In the genomic region with DNA sequence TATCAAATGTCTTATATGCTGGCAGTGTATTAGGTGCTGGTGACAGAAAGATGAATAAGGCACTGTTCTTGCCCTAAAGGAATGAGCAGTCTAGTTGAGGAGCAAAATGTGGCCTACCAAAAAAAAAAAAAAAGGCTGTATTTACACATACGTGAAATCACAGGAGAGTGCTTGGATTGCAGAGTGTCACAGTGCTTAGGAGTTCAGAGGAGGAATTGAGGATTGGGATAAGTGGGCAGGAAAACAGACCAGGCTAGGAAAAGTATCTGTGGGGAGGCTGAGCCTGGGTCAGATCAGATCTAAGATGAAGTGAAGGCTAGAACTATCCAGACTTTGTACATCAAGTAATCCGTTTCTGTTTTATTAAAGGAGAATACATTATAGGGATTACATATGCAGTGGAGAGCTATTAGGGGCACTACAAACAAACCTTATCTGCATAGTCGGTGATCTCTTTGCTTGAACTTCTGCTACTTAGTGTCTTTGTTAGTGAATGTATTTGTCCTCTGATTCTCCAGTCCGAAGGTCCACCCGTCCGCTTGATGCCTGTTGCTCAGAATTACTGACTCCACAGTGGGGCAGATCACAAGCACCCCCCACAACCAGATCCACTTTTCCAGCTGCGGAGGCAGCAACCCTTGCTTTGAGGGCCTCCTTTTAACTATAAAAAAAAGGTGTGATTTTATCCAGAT, we compare ENCODE assay signal across 1 cellular context.
TF ChIP-seq lines count a peak whose summit lies in the region.

No MANE protein-coding gene starts in this region.

TF ChIP-seq in HepG2, 621 proteins besides CTCF, POLR2A, EP300 and RAD21 (continued from another document):
- TF ChIP-seq, protein P1, sequence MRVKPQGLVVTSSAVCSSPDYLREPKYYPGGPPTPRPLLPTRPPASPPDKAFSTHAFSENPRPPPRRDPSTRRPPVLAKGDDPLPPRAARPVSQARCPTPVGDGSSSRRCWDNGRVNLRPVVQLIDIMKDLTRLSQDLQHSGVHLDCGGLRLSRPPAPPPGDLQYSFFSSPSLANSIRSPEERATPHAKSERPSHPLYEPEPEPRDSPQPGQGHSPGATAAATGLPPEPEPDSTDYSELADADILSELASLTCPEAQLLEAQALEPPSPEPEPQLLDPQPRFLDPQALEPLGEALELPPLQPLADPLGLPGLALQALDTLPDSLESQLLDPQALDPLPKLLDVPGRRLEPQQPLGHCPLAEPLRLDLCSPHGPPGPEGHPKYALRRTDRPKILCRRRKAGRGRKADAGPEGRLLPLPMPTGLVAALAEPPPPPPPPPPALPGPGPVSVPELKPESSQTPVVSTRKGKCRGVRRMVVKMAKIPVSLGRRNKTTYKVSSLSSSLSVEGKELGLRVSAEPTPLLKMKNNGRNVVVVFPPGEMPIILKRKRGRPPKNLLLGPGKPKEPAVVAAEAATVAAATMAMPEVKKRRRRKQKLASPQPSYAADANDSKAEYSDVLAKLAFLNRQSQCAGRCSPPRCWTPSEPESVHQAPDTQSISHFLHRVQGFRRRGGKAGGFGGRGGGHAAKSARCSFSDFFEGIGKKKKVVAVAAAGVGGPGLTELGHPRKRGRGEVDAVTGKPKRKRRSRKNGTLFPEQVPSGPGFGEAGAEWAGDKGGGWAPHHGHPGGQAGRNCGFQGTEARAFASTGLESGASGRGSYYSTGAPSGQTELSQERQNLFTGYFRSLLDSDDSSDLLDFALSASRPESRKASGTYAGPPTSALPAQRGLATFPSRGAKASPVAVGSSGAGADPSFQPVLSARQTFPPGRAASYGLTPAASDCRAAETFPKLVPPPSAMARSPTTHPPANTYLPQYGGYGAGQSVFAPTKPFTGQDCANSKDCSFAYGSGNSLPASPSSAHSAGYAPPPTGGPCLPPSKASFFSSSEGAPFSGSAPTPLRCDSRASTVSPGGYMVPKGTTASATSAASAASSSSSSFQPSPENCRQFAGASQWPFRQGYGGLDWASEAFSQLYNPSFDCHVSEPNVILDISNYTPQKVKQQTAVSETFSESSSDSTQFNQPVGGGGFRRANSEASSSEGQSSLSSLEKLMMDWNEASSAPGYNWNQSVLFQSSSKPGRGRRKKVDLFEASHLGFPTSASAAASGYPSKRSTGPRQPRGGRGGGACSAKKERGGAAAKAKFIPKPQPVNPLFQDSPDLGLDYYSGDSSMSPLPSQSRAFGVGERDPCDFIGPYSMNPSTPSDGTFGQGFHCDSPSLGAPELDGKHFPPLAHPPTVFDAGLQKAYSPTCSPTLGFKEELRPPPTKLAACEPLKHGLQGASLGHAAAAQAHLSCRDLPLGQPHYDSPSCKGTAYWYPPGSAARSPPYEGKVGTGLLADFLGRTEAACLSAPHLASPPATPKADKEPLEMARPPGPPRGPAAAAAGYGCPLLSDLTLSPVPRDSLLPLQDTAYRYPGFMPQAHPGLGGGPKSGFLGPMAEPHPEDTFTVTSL (CRISPR knock-in tag; IDR thresholded peaks at IDR 0.05; ENCODE audit: borderline replicate concordance): peak; percentile 52
- TF ChIP-seq CHD4 (IDR thresholded peaks at IDR 0.05; ENCODE audit: borderline replicate concordance, low read length): peak; percentile 10; the same call in 1 of the 2 replicates
- 0 out of 2 replicates have a peak, but pooled peaks have one; percentile 44 for TF ChIP-seq ZBTB7B (CRISPR knock-in tag; IDR thresholded peaks at IDR 0.05)
- TF ChIP-seq ARID5B (CRISPR knock-in tag; IDR thresholded peaks at IDR 0.05): peak; percentile 46
- TF ChIP-seq TBX3 (IDR thresholded peaks at IDR 0.05; ENCODE audit: borderline replicate concordance): peak; percentile 42; the same call in 1 of the 2 replicates
- TF ChIP-seq PRDM15 (CRISPR knock-in tag; IDR thresholded peaks at IDR 0.05): peak; percentile 74; the same call in 1 of the 2 replicates
- no peak for TF ChIP-seq CENPT (CRISPR knock-in tag; IDR thresholded peaks at IDR 0.05; ENCODE audit: low read depth)
- no peak for TF ChIP-seq USF2 (IDR thresholded peaks at IDR 0.05; ENCODE audit: low read depth, low read length)
- TF ChIP-seq USF2 (CRISPR knock-in tag; IDR thresholded peaks at IDR 0.05; ENCODE audit: borderline replicate concordance): no peak
- 0 out of 2 replicates have a peak, but pooled peaks have one; percentile 38 for TF ChIP-seq ZFP82 (CRISPR knock-in tag; IDR thresholded peaks at IDR 0.05; ENCODE audit: borderline replicate concordance)
- TF ChIP-seq SPEN (CRISPR knock-in tag; IDR thresholded peaks at IDR 0.05; ENCODE audit: low read depth): peak; percentile 16; the same call in 1 of the 2 replicates
- peak; percentile 65; the same call in 1 of the 2 replicates for TF ChIP-seq HNF4G (IDR thresholded peaks at IDR 0.05; ENCODE audit: borderline replicate concordance, low read depth, low read length)
- TF ChIP-seq HNF4G (CRISPR knock-in tag; IDR thresholded peaks at IDR 0.05; ENCODE audit: borderline replicate concordance, low read depth): no peak
- TF ChIP-seq, protein P2, sequence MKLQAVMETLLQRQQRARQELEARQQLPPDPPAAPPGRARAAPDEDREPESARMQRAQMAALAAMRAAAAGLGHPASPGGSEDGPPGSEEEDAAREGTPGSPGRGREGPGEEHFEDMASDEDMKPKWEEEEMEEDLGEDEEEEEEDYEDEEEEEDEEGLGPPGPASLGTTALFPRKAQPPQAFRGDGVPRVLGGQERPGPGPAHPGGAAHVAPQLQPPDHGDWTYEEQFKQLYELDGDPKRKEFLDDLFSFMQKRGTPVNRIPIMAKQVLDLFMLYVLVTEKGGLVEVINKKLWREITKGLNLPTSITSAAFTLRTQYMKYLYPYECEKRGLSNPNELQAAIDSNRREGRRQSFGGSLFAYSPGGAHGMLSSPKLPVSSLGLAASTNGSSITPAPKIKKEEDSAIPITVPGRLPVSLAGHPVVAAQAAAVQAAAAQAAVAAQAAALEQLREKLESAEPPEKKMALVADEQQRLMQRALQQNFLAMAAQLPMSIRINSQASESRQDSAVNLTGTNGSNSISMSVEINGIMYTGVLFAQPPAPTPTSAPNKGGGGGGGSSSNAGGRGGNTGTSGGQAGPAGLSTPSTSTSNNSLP (IDR thresholded peaks at IDR 0.05; ENCODE audit: low read depth, low read length): peak; percentile 53; the same call in 1 of the 2 replicates
- TF ChIP-seq TRIM22 (IDR thresholded peaks at IDR 0.05): no peak
- no peak for TF ChIP-seq MIER2 (CRISPR knock-in tag; IDR thresholded peaks at IDR 0.05)
- no peak for TF ChIP-seq ZNF33B (CRISPR knock-in tag; IDR thresholded peaks at IDR 0.05)
- peak; percentile 54 for TF ChIP-seq TCF7 (IDR thresholded peaks at IDR 0.05; ENCODE audit: low read depth)
- peak; percentile 88 for TF ChIP-seq HNF4A (CRISPR knock-in tag; IDR thresholded peaks at IDR 0.05)
- TF ChIP-seq MEIS2 (CRISPR knock-in tag; IDR thresholded peaks at IDR 0.05): peak; percentile 38; the same call in 1 of the 2 replicates
- peak; percentile 64; the same call in 1 of the 2 replicates for TF ChIP-seq ZNF816 (CRISPR knock-in tag; IDR thresholded peaks at IDR 0.05; ENCODE audit: borderline replicate concordance)
- no peak for TF ChIP-seq HOXA9 (CRISPR knock-in tag; IDR thresholded peaks at IDR 0.05; ENCODE audit: borderline replicate concordance)
- 0 out of 2 replicates have a peak, but pooled peaks have one; percentile 26 for TF ChIP-seq ZFY (CRISPR knock-in tag; IDR thresholded peaks at IDR 0.05)
- peak; percentile 92 for TF ChIP-seq RBM22 (optimal IDR thresholded peaks at IDR 0.05; ENCODE audit: low read length)
- peak; percentile 62 for TF ChIP-seq ASH2L (IDR thresholded peaks at IDR 0.05; ENCODE audit: insufficient read length, low read depth, low read length)
- 0 out of 2 replicates have a peak, but pooled peaks have one; percentile 50 for TF ChIP-seq PITX1 (CRISPR knock-in tag; IDR thresholded peaks at IDR 0.05)
- peak; percentile 52; the same call in 1 of the 2 replicates for TF ChIP-seq NR2F2 (IDR thresholded peaks at IDR 0.05; ENCODE audit: borderline replicate concordance, low read depth)
- peak; percentile 42 for TF ChIP-seq HDAC2 (CRISPR knock-in tag; IDR thresholded peaks at IDR 0.05)
- 0 out of 2 replicates have a peak, but pooled peaks have one; percentile 20 for TF ChIP-seq MED13 (CRISPR knock-in tag; IDR thresholded peaks at IDR 0.05)
- peak; percentile 26; the same call in 1 of the 2 replicates for TF ChIP-seq SOX5 (CRISPR knock-in tag; IDR thresholded peaks at IDR 0.05; ENCODE audit: borderline replicate concordance)
- peak; percentile 59 for TF ChIP-seq MED1 (CRISPR knock-in tag; IDR thresholded peaks at IDR 0.05)
- peak; percentile 77; the same call in 1 of the 2 replicates for TF ChIP-seq ZNF362 (CRISPR knock-in tag; IDR thresholded peaks at IDR 0.05; ENCODE audit: borderline replicate concordance)
